In genomic region chr5:5671823-5672222, GRCh38 we compare ENCODE assay signal across 14 cellular contexts.
A peak's percentile ranks its signal among the peaks of the same experiment; 100 is the strongest.
DNase-seq lines count a peak whose midpoint lies in the region; ATAC-seq and TF ChIP-seq lines count a peak whose summit lies in the region.
"Had no signal": no experiment of that assay in that cellular context is flagged by ENCODE, and none has a peak within 500 bp of the region (broad histone marks: within the 10 kb centered on the region; RNA-seq: fewer than 3 reads in every experiment).

No MANE protein-coding gene starts in this region.

- H3K36me3 ChIP-seq in endodermal cell (ENCODE audit: control insufficient read depth, insufficient read depth, low read length) (no peaks in the 10 kb centered on the region), left lung (no peaks in the 10 kb centered on the region)
- H3K36me3 ChIP-seq: HAP-1 had no signal

- no peak for TF ChIP-seq CTCF in endodermal cell (conservative IDR thresholded peaks at IDR 0.05)
- no peak for TF ChIP-seq CTCF in glutamatergic neuron (IDR thresholded peaks at IDR 0.05; ENCODE audit: partially characterized antibody, unreplicated experiment)
- TF ChIP-seq CTCF in left lung (IDR thresholded peaks at IDR 0.05) = no peak

- ATAC-seq in left lung = no peak
- ATAC-seq: A549 had no signal

- 57 to 60% methylated on average over 1 of the region's 1 CpG for WGBS in endodermal cell (ENCODE audit: insufficient coverage in 1 of 2, insufficient read length in 1 of 2), 2 experiments

- H3K27me3 ChIP-seq in endodermal cell (ENCODE audit: control insufficient read depth, insufficient read depth, low read length, poor library complexity, severe bottlenecking) (no peaks in the 10 kb centered on the region), left lung (no peaks in the 10 kb centered on the region)

- CTCF ChIA-PET in activated naive CD4-positive, alpha-beta T cell treated with anti-CD3 and anti-CD28 coated beads, Interleukin-2, amount 10 ng/mL, durations not matched to agents 7 days and 5 days (lab: Charles Lee) = no interaction called here

- H3K9ac ChIP-seq in endodermal cell (ENCODE audit: extremely low read depth, low read length, poor library complexity, severe bottlenecking) = peak overlapping the region; percentile 21

- no peaks in the 10 kb centered on the region for H3K36me3 Mint-ChIP-seq in activated CD4-positive, alpha-beta T cell treated with anti-CD3 and anti-CD28 coated beads, Interleukin-2, amount 10 ng/mL, durations not matched to agents 24 days and 14 days (ENCODE audit: low read depth)
- no peaks in the 10 kb centered on the region for H3K36me3 Mint-ChIP-seq in endodermal cell (ENCODE audit: low read depth)
- no peaks in the 10 kb centered on the region for H3K36me3 Mint-ChIP-seq in glutamatergic neuron (ENCODE audit: unreplicated experiment)
- no peaks in the 10 kb centered on the region for H3K36me3 Mint-ChIP-seq in activated naive CD4-positive, alpha-beta T cell treated with anti-CD3 and anti-CD28 coated beads, Interleukin-2, amount 10 ng/mL, durations not matched to agents 7 days and 5 days

- intact Hi-C loops in activated CD4-positive, alpha-beta T cell treated with anti-CD3 and anti-CD28 coated beads, Interleukin-2, amount 10 ng/mL, durations not matched to agents 24 days and 14 days (cut with micrococcal nuclease) = no loop called here
- intact Hi-C loops in left lung (cut with DNase I) = no loop called here

- no peak overlapping the region for H3K4me3 Mint-ChIP-seq in activated CD4-positive, alpha-beta T cell treated with anti-CD3 and anti-CD28 coated beads, Interleukin-2, amount 10 ng/mL, durations not matched to agents 24 days and 14 days
- H3K4me3 Mint-ChIP-seq in endodermal cell (no peak overlapping the region), glutamatergic neuron (ENCODE audit: unreplicated experiment) (no peak overlapping the region)
- H3K4me3 Mint-ChIP-seq in activated naive CD4-positive, alpha-beta T cell treated with anti-CD3 and anti-CD28 coated beads, Interleukin-2, amount 10 ng/mL, durations not matched to agents 7 days and 5 days = no peak overlapping the region
- H3K4me3 Mint-ChIP-seq: CD4-positive, alpha-beta T cell had no signal

- DNase-seq in activated CD4-positive, alpha-beta T cell treated with anti-CD3 and anti-CD28 coated beads, Interleukin-2, amount 10 ng/mL, durations not matched to agents 24 days and 14 days = peak; percentile 25
- DNase-seq in activated CD4-positive, alpha-beta T cell treated with anti-CD3 and anti-CD28 coated beads for 48 hours = no peak
- DNase-seq in endodermal cell (peak; percentile 78), iPS-NIHi7 (ENCODE audit: extremely low spot score) (peak; percentile 48), glutamatergic neuron (no peak), left lung (no peak)
- no peak for DNase-seq in activated naive CD4-positive, alpha-beta T cell treated with anti-CD3 and anti-CD28 coated beads, Interleukin-2, amount 10 ng/mL, durations not matched to agents 7 days and 5 days
- DNase-seq: AML-193; Caco-2; CD4-positive, alpha-beta T cell had no signal

- H3K9me3 Mint-ChIP-seq in activated CD4-positive, alpha-beta T cell treated with anti-CD3 and anti-CD28 coated beads, Interleukin-2, amount 10 ng/mL, durations not matched to agents 24 days and 14 days = no peaks in the 10 kb centered on the region
- no peaks in the 10 kb centered on the region for H3K9me3 Mint-ChIP-seq in endodermal cell
- no peaks in the 10 kb centered on the region for H3K9me3 Mint-ChIP-seq in glutamatergic neuron (ENCODE audit: unreplicated experiment)
- H3K9me3 Mint-ChIP-seq in activated naive CD4-positive, alpha-beta T cell treated with anti-CD3 and anti-CD28 coated beads, Interleukin-2, amount 10 ng/mL, durations not matched to agents 7 days and 5 days = no peaks in the 10 kb centered on the region
- H3K9me3 Mint-ChIP-seq: CD4-positive, alpha-beta T cell had no signal

- H3K27ac Mint-ChIP-seq in activated CD4-positive, alpha-beta T cell treated with anti-CD3 and anti-CD28 coated beads, Interleukin-2, amount 10 ng/mL, durations not matched to agents 24 days and 14 days = no peak overlapping the region
- no peak overlapping the region for H3K27ac Mint-ChIP-seq in endodermal cell
- no peak overlapping the region for H3K27ac Mint-ChIP-seq in glutamatergic neuron (ENCODE audit: unreplicated experiment)
- no peak overlapping the region for H3K27ac Mint-ChIP-seq in activated naive CD4-positive, alpha-beta T cell treated with anti-CD3 and anti-CD28 coated beads, Interleukin-2, amount 10 ng/mL, durations not matched to agents 7 days and 5 days
- H3K27ac Mint-ChIP-seq: CD4-positive, alpha-beta T cell had no signal

- H3K9me3 ChIP-seq in endodermal cell (ENCODE audit: control insufficient read depth, low read length) (no peaks in the 10 kb centered on the region), left lung (no peaks in the 10 kb centered on the region)
- H3K9me3 ChIP-seq: A549, Caco-2, HAP-1 had no signal

- no peaks in the 10 kb centered on the region for H3K27me3 Mint-ChIP-seq in activated CD4-positive, alpha-beta T cell treated with anti-CD3 and anti-CD28 coated beads, Interleukin-2, amount 10 ng/mL, durations not matched to agents 24 days and 14 days
- peaks cover 2% of the 10 kb centered on the region for H3K27me3 Mint-ChIP-seq in endodermal cell (ENCODE audit: insufficient read depth)
- no peaks in the 10 kb centered on the region for H3K27me3 Mint-ChIP-seq in glutamatergic neuron (ENCODE audit: unreplicated experiment)
- H3K27me3 Mint-ChIP-seq in activated naive CD4-positive, alpha-beta T cell treated with anti-CD3 and anti-CD28 coated beads, Interleukin-2, amount 10 ng/mL, durations not matched to agents 7 days and 5 days = no peaks in the 10 kb centered on the region

- no peak overlapping the region for H3K27ac ChIP-seq in endodermal cell (ENCODE audit: low read depth, low read length)
- H3K27ac ChIP-seq in left lung = no peak overlapping the region
- H3K27ac ChIP-seq: 22Rv1, A549, C4-2B had no signal

- H3K4me3 ChIP-seq in endodermal cell (ENCODE audit: low read length) (no peak overlapping the region), left lung (no peak overlapping the region)
- H3K4me3 ChIP-seq: A549, HAP-1 had no signal

- H3K4me1 Mint-ChIP-seq in activated CD4-positive, alpha-beta T cell treated with anti-CD3 and anti-CD28 coated beads, Interleukin-2, amount 10 ng/mL, durations not matched to agents 24 days and 14 days = no peaks in the 10 kb centered on the region
- H3K4me1 Mint-ChIP-seq in endodermal cell (peaks cover 16% of the 10 kb centered on the region), glutamatergic neuron (ENCODE audit: low read depth, unreplicated experiment) (peaks cover 3% of the 10 kb centered on the region)
- H3K4me1 Mint-ChIP-seq in activated naive CD4-positive, alpha-beta T cell treated with anti-CD3 and anti-CD28 coated beads, Interleukin-2, amount 10 ng/mL, durations not matched to agents 7 days and 5 days = no peaks in the 10 kb centered on the region

- no peaks in the 10 kb centered on the region for H3K4me1 ChIP-seq in endodermal cell (ENCODE audit: control insufficient read depth, insufficient read depth, low read length)
- H3K4me1 ChIP-seq in left lung = no peaks in the 10 kb centered on the region
- H3K4me1 ChIP-seq: A549, Caco-2 had no signal

Comparison
In these comparisons a context has a peak if more than half of its experiments do, and no peak if none do; other contexts are left out.
1. DNase-seq: peak in activated CD4-positive, alpha-beta T cell treated with anti-CD3 and anti-CD28 coated beads, Interleukin-2, amount 10 ng/mL, durations not matched to agents 24 days and 14 days (single experiment), endodermal cell (single experiment) and iPS-NIHi7 (single experiment); none in activated CD4-positive, alpha-beta T cell treated with anti-CD3 and anti-CD28 coated beads for 48 hours (single experiment), glutamatergic neuron (single experiment), activated naive CD4-positive, alpha-beta T cell treated with anti-CD3 and anti-CD28 coated beads, Interleukin-2, amount 10 ng/mL, durations not matched to agents 7 days and 5 days (single experiment) and left lung (0 of 2).